9 cellular contexts compared by ENCODE assay signal in genomic region chr6:158938811-158939254, GRCh38.
DNase-seq lines count a peak whose midpoint lies in the region; ATAC-seq and TF ChIP-seq lines count a peak whose summit lies in the region.
"Had no signal": no experiment of that assay in that cellular context is flagged by ENCODE, and none has a peak within 500 bp of the region (broad histone marks: within the 10 kb centered on the region; RNA-seq: fewer than 3 reads in every experiment).

No MANE protein-coding gene starts in this region.

- peaks cover 1% of the 10 kb centered on the region for H3K36me3 Mint-ChIP-seq in activated naive CD8-positive, alpha-beta T cell treated with anti-CD3 and anti-CD28 coated beads for 36 hours

- H3K27me3 Mint-ChIP-seq in activated naive CD8-positive, alpha-beta T cell treated with anti-CD3 and anti-CD28 coated beads for 36 hours: peaks cover 9% of the 10 kb centered on the region

- H3K36me3 ChIP-seq in lower lobe of right lung: no peaks in the 10 kb centered on the region
- H3K36me3 ChIP-seq in ascending aorta: no peaks in the 10 kb centered on the region

- H3K27ac Mint-ChIP-seq in activated naive CD8-positive, alpha-beta T cell treated with anti-CD3 and anti-CD28 coated beads for 36 hours: no peak overlapping the region

- H3K4me1 ChIP-seq in lower lobe of right lung (peaks cover 10% of the 10 kb centered on the region), ascending aorta (no peaks in the 10 kb centered on the region)

- H3K4me3 Mint-ChIP-seq in activated naive CD8-positive, alpha-beta T cell treated with anti-CD3 and anti-CD28 coated beads for 36 hours: peak overlapping the region; percentile 62

- H3K9me3 Mint-ChIP-seq in activated naive CD8-positive, alpha-beta T cell treated with anti-CD3 and anti-CD28 coated beads for 36 hours: peaks cover 9% of the 10 kb centered on the region

- peaks cover 7% of the 10 kb centered on the region for H3K4me1 Mint-ChIP-seq in activated naive CD8-positive, alpha-beta T cell treated with anti-CD3 and anti-CD28 coated beads for 36 hours

- H3K27ac ChIP-seq in lower lobe of right lung (no peak overlapping the region), ascending aorta (no peak overlapping the region)

- H3K4me3 ChIP-seq in lower lobe of right lung: peak overlapping the region; percentile 40
- H3K4me3 ChIP-seq in ascending aorta: peak overlapping the region in 1 of 2 donors; percentile 25

- DNase-seq in activated T-cell treated with anti-CD3 and anti-CD28 coated beads for 24 hours (ENCODE audit: low read depth): peak; percentile 21
- no peak for DNase-seq in activated T-cell treated with anti-CD3 and anti-CD28 coated beads for 4 hours
- DNase-seq in activated naive CD8-positive, alpha-beta T cell treated with anti-CD3 and anti-CD28 coated beads for 36 hours: peak; percentile 15
- DNase-seq in lower lobe of right lung: no peak
- DNase-seq in ureter (ENCODE audit: low spot score): peak; percentile 60
- DNase-seq in ascending aorta (ENCODE audit: low spot score in 2 of 2): no peak
- DNase-seq: NCI-H2107 had no signal

- intact Hi-C loops in lower lobe of right lung (cut with DNase I) (no loop called here), ascending aorta (cut with DNase I) (no loop called here)

- H3K27me3 ChIP-seq in lower lobe of right lung (ENCODE audit: low read depth): no peaks in the 10 kb centered on the region
- no peaks in the 10 kb centered on the region for H3K27me3 ChIP-seq in ascending aorta

- ATAC-seq in lower lobe of right lung: peak; percentile 77 to 82
- no peak for ATAC-seq in GM21381 (IDR thresholded peaks at IDR 0.05; ENCODE audit: unreplicated experiment)
- ATAC-seq in GM19467 (IDR thresholded peaks at IDR 0.05; ENCODE audit: unreplicated experiment): no peak

- H3K9me3 ChIP-seq in lower lobe of right lung: no peaks in the 10 kb centered on the region
- no peaks in the 10 kb centered on the region for H3K9me3 ChIP-seq in ascending aorta

- TF ChIP-seq CTCF in lower lobe of right lung (IDR thresholded peaks at IDR 0.05) (no peak), ascending aorta (IDR thresholded peaks at IDR 0.05) (no peak)

Comparison
In these comparisons a context has a peak if more than half of its experiments do, and no peak if none do; other contexts are left out.
1. DNase-seq: peak in activated T-cell treated with anti-CD3 and anti-CD28 coated beads for 24 hours (single experiment), activated naive CD8-positive, alpha-beta T cell treated with anti-CD3 and anti-CD28 coated beads for 36 hours (single experiment) and ureter (single experiment); none in activated T-cell treated with anti-CD3 and anti-CD28 coated beads for 4 hours (single experiment), lower lobe of right lung (single experiment) and ascending aorta (0 of 2).
2. ATAC-seq: peak in lower lobe of right lung (2 of 2); none in GM21381 (single experiment) and GM19467 (single experiment).